In the genomic region with DNA sequence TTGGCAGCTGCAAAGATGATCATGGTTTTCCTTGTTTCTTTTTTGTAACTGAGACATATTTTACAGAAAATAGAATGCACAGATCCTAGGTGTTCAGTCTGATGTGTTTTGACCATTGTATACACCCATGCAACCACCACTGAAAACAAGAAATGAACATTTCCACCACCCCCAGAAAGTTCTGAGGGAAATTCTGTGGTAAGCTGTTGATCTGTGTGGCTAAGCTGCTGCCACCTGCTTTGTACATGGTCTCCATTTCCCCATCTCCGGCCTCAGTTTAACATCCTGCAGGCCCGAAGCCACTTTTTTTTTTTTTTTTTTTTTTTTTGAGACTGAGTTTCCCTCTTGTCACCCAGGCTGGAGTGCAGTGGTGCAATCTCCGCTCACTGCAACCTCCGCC, we compare ENCODE assay signal across 13 cellular contexts.
DNase-seq lines count a peak whose midpoint lies in the region; ATAC-seq lines count a peak whose summit lies in the region.
"Had no signal": no experiment of that assay in that cellular context is flagged by ENCODE, and none has a peak within 500 bp of the region (broad histone marks: within the 10 kb centered on the region; RNA-seq: fewer than 3 reads in every experiment).

No MANE protein-coding gene starts in this region.

- H3K27me3 Mint-ChIP-seq in activated CD8-positive, alpha-beta T cell treated with anti-CD3 and anti-CD28 coated beads, Interleukin-2, amount 10 ng/mL, durations not matched to agents 7 days and 5 days (ENCODE audit: low read depth) = no peaks in the 10 kb centered on the region

- POLR2A ChIA-PET in activated CD8-positive, alpha-beta T cell treated with anti-CD3 and anti-CD28 coated beads, Interleukin-2, amount 10 ng/mL, durations not matched to agents 7 days and 5 days (lab: Charles Lee) = interaction anchor here (1.1 kb wide), 1 partner anchor 15 kb away, joined by 4 read pairs; no protein-coding TSS in a partner anchor

- H3K4me1 Mint-ChIP-seq in activated CD8-positive, alpha-beta T cell treated with anti-CD3 and anti-CD28 coated beads, Interleukin-2, amount 10 ng/mL, durations not matched to agents 7 days and 5 days (ENCODE audit: low read depth) = peaks cover 38% of the 10 kb centered on the region

- H3K4me3 Mint-ChIP-seq in activated CD8-positive, alpha-beta T cell treated with anti-CD3 and anti-CD28 coated beads, Interleukin-2, amount 10 ng/mL, durations not matched to agents 7 days and 5 days = peak overlapping the region; percentile 45
- H3K4me3 Mint-ChIP-seq: activated naive CD4-positive, alpha-beta T cell treated with anti-CD3 and anti-CD28 coated beads for 36 hours; endodermal cell; HFFc6 had no signal

- no peaks in the 10 kb centered on the region for H3K9me3 Mint-ChIP-seq in activated CD8-positive, alpha-beta T cell treated with anti-CD3 and anti-CD28 coated beads, Interleukin-2, amount 10 ng/mL, durations not matched to agents 7 days and 5 days (ENCODE audit: insufficient read depth)
- H3K9me3 Mint-ChIP-seq: activated naive CD4-positive, alpha-beta T cell treated with anti-CD3 and anti-CD28 coated beads for 36 hours; HFFc6 had no signal

- peak; percentile 49 for DNase-seq in activated CD8-positive, alpha-beta T cell treated with anti-CD3 and anti-CD28 coated beads, Interleukin-2, amount 10 ng/mL, durations not matched to agents 7 days and 5 days
- DNase-seq in NCI-H1436 treated with DMSO at 0.1 percent for 48 hours (lab: John Stamatoyannopoulos, UW) (no peak), mucosa of gallbladder (ENCODE audit: low spot score) (no peak), NCI-H1092 (lab: John Stamatoyannopoulos, UW) (no peak), NCI-H146 treated with DMSO at 0.1 percent for 48 hours (lab: John Stamatoyannopoulos, UW; ENCODE audit: unreplicated experiment) (no peak)
- DNase-seq: activated naive CD4-positive, alpha-beta T cell treated with anti-CD3 and anti-CD28 coated beads for 36 hours; DMS 273 treated with DMSO at 0.1 percent for 48 hours; endodermal cell; HFFc6; NCI-H1930 had no signal

- CTCF ChIA-PET in activated CD8-positive, alpha-beta T cell treated with anti-CD3 and anti-CD28 coated beads, Interleukin-2, amount 10 ng/mL, durations not matched to agents 7 days and 5 days (lab: Charles Lee) = interaction anchor here (1.1 kb wide), 1 partner anchor 70 kb away, joined by 3 read pairs; no protein-coding TSS in a partner anchor

- peak overlapping the region; percentile 72 for H3K27ac Mint-ChIP-seq in activated CD8-positive, alpha-beta T cell treated with anti-CD3 and anti-CD28 coated beads, Interleukin-2, amount 10 ng/mL, durations not matched to agents 7 days and 5 days
- H3K27ac Mint-ChIP-seq: activated naive CD4-positive, alpha-beta T cell treated with anti-CD3 and anti-CD28 coated beads for 36 hours; endodermal cell; HFFc6 had no signal

- ATAC-seq in GM18519 (IDR thresholded peaks at IDR 0.05; ENCODE audit: low FRiP score, unreplicated experiment) = peak; percentile 77
- peak; percentile 97 for ATAC-seq in GM21381 (IDR thresholded peaks at IDR 0.05; ENCODE audit: unreplicated experiment)
- peak; percentile 96 for ATAC-seq in HG03135 (IDR thresholded peaks at IDR 0.05; ENCODE audit: unreplicated experiment)
- peak; percentile 88 for ATAC-seq in activated CD8-positive, alpha-beta T cell treated with anti-CD3 and anti-CD28 coated beads, Interleukin-2, amount 10 ng/mL, durations not matched to agents 7 days and 5 days

- peaks cover 9% of the 10 kb centered on the region for H3K36me3 Mint-ChIP-seq in activated CD8-positive, alpha-beta T cell treated with anti-CD3 and anti-CD28 coated beads, Interleukin-2, amount 10 ng/mL, durations not matched to agents 7 days and 5 days (ENCODE audit: low read depth)
